Comparison of ENCODE assay signal across 25 cellular contexts in the genomic region with DNA sequence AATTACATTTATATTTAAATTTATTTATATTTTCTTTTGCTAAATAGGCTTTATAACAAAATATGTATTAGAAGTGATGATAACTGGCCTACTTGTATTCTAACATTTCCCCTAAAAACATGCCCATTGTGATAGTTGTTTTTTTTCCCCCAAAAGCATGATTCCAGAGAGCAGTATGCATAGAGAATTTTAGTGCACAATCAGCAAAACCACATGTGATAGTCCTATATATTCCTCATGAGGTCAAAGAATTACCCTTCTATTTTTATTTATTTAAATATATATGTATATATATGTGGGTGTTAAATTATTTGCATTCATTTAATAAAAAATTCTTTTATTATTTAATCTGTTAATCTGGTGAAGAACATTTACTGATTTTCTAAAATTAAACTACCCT.
"Had no signal": no experiment of that assay in that cellular context is flagged by ENCODE, and none has a peak within 500 bp of the region (broad histone marks: within the 10 kb centered on the region; RNA-seq: fewer than 3 reads in every experiment).

No MANE protein-coding gene starts in this region.

- DNase-seq: colonic mucosa; cortex of kidney; dermis blood vessel endothelial cell; dorsolateral prefrontal cortex; effector CD4-positive, alpha-beta T cell; effector CD8-positive, alpha-beta T cell; effector memory CD4-positive, alpha-beta T cell; effector memory CD8-positive, alpha-beta T cell; endodermal cell; erythroblast; esophagus squamous epithelium; foreskin fibroblast; foreskin keratinocyte; foreskin melanocyte; gastrocnemius medialis; head of caudate nucleus; heart left ventricle; heart right ventricle had no signal

- H3K4me3 ChIP-seq: colonic mucosa, coronary artery, dorsolateral prefrontal cortex, esophagus muscularis mucosa, esophagus squamous epithelium, gastrocnemius medialis, gastroesophageal sphincter, heart left ventricle, heart right ventricle had no signal

- H3K27me3 Mint-ChIP-seq: dendritic cell treated with granulocyte-macrophage colony-stimulating factor and Interleukin-4, amounts not matched to agents 40 ng/mL and 50 ng/mL, for 4 days; effector memory CD8-positive, alpha-beta T cell had no signal

- H3K27ac ChIP-seq: colonic mucosa, coronary artery, dorsolateral prefrontal cortex, epithelial cell of prostate, esophagus muscularis mucosa, esophagus squamous epithelium, foreskin keratinocyte, gastrocnemius medialis, gastroesophageal sphincter, heart left ventricle, heart right ventricle had no signal

- H3K9me3 ChIP-seq: colonic mucosa, esophagus muscularis mucosa, esophagus squamous epithelium, gastrocnemius medialis, gastroesophageal sphincter, heart left ventricle, heart right ventricle had no signal

- H3K27me3 ChIP-seq: colonic mucosa, dorsolateral prefrontal cortex, esophagus muscularis mucosa, esophagus squamous epithelium, foreskin keratinocyte, gastrocnemius medialis, gastroesophageal sphincter, heart left ventricle, heart right ventricle had no signal

- H3K4me1 ChIP-seq: colonic mucosa, esophagus muscularis mucosa, esophagus squamous epithelium, foreskin keratinocyte, gastrocnemius medialis, gastroesophageal sphincter, heart left ventricle, heart right ventricle had no signal

- ATAC-seq: effector memory CD8-positive, alpha-beta T cell; esophagus mucosa; foreskin keratinocyte; gastrocnemius medialis; gastroesophageal sphincter; heart left ventricle; heart right ventricle had no signal

- H3K4me3 Mint-ChIP-seq: dendritic cell treated with granulocyte-macrophage colony-stimulating factor and Interleukin-4, amounts not matched to agents 40 ng/mL and 50 ng/mL, for 4 days; effector memory CD8-positive, alpha-beta T cell; endodermal cell had no signal

- H3K4me1 Mint-ChIP-seq: endodermal cell had no signal

- H3K27ac Mint-ChIP-seq: dendritic cell treated with granulocyte-macrophage colony-stimulating factor and Interleukin-4, amounts not matched to agents 40 ng/mL and 50 ng/mL, for 4 days; effector memory CD8-positive, alpha-beta T cell; endodermal cell had no signal

- H3K36me3 ChIP-seq: colonic mucosa, esophagus muscularis mucosa, esophagus squamous epithelium, gastrocnemius medialis, gastroesophageal sphincter, heart left ventricle, heart right ventricle had no signal

- FAIRE-seq: endothelial cell of umbilical vein had no signal
